18 cellular contexts compared by ENCODE assay signal in the genomic region with DNA sequence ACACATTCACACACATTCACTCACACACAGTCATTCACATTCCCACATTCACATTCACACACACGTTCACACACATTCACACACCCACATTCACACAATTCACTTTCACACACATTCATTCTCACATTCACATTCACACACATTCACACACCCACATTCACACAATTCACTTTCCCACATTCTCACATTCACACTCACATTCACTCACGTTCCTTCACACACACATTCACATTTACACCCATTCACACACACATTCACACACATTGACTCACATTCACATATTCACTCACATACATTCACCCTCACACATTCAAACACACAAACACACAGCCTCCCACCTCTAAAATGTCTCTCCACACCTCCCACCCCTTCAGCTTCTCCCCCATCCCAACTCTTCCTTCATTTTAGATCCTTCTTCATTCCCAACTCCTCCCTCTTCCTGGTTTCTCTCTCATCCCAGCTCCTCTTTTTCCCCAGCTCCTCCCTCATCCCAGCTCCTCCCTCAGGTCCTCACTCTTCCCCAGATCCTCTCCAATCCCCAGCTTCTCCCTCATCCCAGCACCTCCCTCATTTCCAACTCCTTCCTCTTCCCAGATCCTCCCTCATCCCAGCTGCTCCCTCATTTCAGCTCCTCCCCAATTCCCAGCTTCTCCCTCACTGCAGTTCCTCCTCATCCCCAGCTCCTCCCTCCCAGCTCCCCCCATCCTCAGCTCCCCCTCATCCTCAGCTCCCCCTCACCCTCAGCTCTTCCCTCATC.
"Had no signal": no experiment of that assay in that cellular context is flagged by ENCODE, and none has a peak within 500 bp of the region (broad histone marks: within the 10 kb centered on the region; RNA-seq: fewer than 3 reads in every experiment).

No MANE protein-coding gene starts in this region.

- H3K27ac ChIP-seq: adrenal gland, coronary artery, esophagus squamous epithelium, left ventricle myocardium inferior, thoracic aorta, upper lobe of right lung had no signal

- H3K9me3 Mint-ChIP-seq: activated naive CD4-positive, alpha-beta T cell treated with anti-CD3 and anti-CD28 coated beads, Interleukin-2, amount 10 ng/mL, durations not matched to agents 7 days and 5 days; activated T-helper 2 cell treated with anti-CD3 and anti-CD28 coated beads, Interferon-gamma antibody, Interleukin-2, Interleukin-4, amounts not matched to agents 10 μg/mL and 5 μg/mL and 100 μg/mL, durations not matched to agents 14 hours and 24 hours and 36 hours; natural killer cell treated with Interleukin-12 subunit alpha and Interleukin-12 subunit beta and Interleukin-15 and Interleukin-18, amount 100 ng/mL, for 72 hours; T-cell had no signal

- H3K4me1 Mint-ChIP-seq: activated CD8-positive, alpha-beta memory T cell treated with anti-CD3 and anti-CD28 coated beads, Interleukin-2, amount 10 ng/mL, durations not matched to agents 7 days and 5 days; activated naive CD4-positive, alpha-beta T cell treated with anti-CD3 and anti-CD28 coated beads, Interleukin-2, amount 10 ng/mL, durations not matched to agents 7 days and 5 days had no signal

- H3K27me3 Mint-ChIP-seq: activated CD8-positive, alpha-beta memory T cell treated with anti-CD3 and anti-CD28 coated beads, Interleukin-2, amount 10 ng/mL, durations not matched to agents 7 days and 5 days; natural killer cell treated with Interleukin-12 subunit alpha and Interleukin-12 subunit beta and Interleukin-15 and Interleukin-18, amount 100 ng/mL, for 72 hours had no signal

- H3K27me3 ChIP-seq: adrenal gland, upper lobe of right lung had no signal

- H3K4me3 ChIP-seq: adrenal gland, coronary artery, esophagus squamous epithelium, left ventricle myocardium inferior, thoracic aorta, upper lobe of right lung had no signal

- H3K4me1 ChIP-seq: adrenal gland, upper lobe of right lung had no signal

- H3K9me3 ChIP-seq: adrenal gland, esophagus squamous epithelium, left ventricle myocardium inferior, thoracic aorta, upper lobe of right lung had no signal

- ATAC-seq: activated CD8-positive, alpha-beta memory T cell treated with anti-CD3 and anti-CD28 coated beads, Interleukin-2, amount 10 ng/mL, durations not matched to agents 7 days and 5 days; natural killer cell treated with Interleukin-12 subunit alpha and Interleukin-12 subunit beta and Interleukin-15 and Interleukin-18, amount 100 ng/mL, for 72 hours; sciatic nerve; upper lobe of right lung had no signal

- DNase-seq: activated CD4-positive, alpha-beta T cell treated with anti-CD3 and anti-CD28 coated beads, Interleukin-2, amount 50 U/mL, for 48 hours; activated CD4-positive, CD25-positive, alpha-beta regulatory T cell treated with anti-CD3 and anti-CD28 coated beads, Interleukin-2, amount 50 U/mL, for 72 hours; activated CD8-positive, alpha-beta memory T cell treated with anti-CD3 and anti-CD28 coated beads, Interleukin-2, amount 10 ng/mL, durations not matched to agents 7 days and 5 days; activated naive CD4-positive, alpha-beta T cell treated with anti-CD3 and anti-CD28 coated beads, Interleukin-2, amount 10 ng/mL, durations not matched to agents 7 days and 5 days; activated T-cell treated with anti-CD3 and anti-CD28 coated beads, Interleukin-2, amount 50 U/mL, for 1 hour; adrenal gland; central memory CD4-positive, alpha-beta T cell; esophagus squamous epithelium; hypothalamus; left ventricle myocardium inferior; T-cell; T1000; upper lobe of right lung had no signal

- H3K4me3 Mint-ChIP-seq: activated CD8-positive, alpha-beta memory T cell treated with anti-CD3 and anti-CD28 coated beads, Interleukin-2, amount 10 ng/mL, durations not matched to agents 7 days and 5 days; activated naive CD4-positive, alpha-beta T cell treated with anti-CD3 and anti-CD28 coated beads, Interleukin-2, amount 10 ng/mL, durations not matched to agents 7 days and 5 days; natural killer cell treated with Interleukin-12 subunit alpha and Interleukin-12 subunit beta and Interleukin-15 and Interleukin-18, amount 100 ng/mL, for 72 hours; T-cell had no signal

- H3K27ac Mint-ChIP-seq: activated CD8-positive, alpha-beta memory T cell treated with anti-CD3 and anti-CD28 coated beads, Interleukin-2, amount 10 ng/mL, durations not matched to agents 7 days and 5 days; activated naive CD4-positive, alpha-beta T cell treated with anti-CD3 and anti-CD28 coated beads, Interleukin-2, amount 10 ng/mL, durations not matched to agents 7 days and 5 days; activated T-helper 2 cell treated with anti-CD3 and anti-CD28 coated beads, Interferon-gamma antibody, Interleukin-2, Interleukin-4, amounts not matched to agents 10 μg/mL and 5 μg/mL and 100 μg/mL, durations not matched to agents 14 hours and 24 hours and 36 hours; natural killer cell treated with Interleukin-12 subunit alpha and Interleukin-12 subunit beta and Interleukin-15 and Interleukin-18, amount 100 ng/mL, for 72 hours; T-cell had no signal

- H3K36me3 Mint-ChIP-seq: activated CD8-positive, alpha-beta memory T cell treated with anti-CD3 and anti-CD28 coated beads, Interleukin-2, amount 10 ng/mL, durations not matched to agents 7 days and 5 days; activated naive CD4-positive, alpha-beta T cell treated with anti-CD3 and anti-CD28 coated beads, Interleukin-2, amount 10 ng/mL, durations not matched to agents 7 days and 5 days; natural killer cell treated with Interleukin-12 subunit alpha and Interleukin-12 subunit beta and Interleukin-15 and Interleukin-18, amount 100 ng/mL, for 72 hours; T-cell had no signal

- H3K36me3 ChIP-seq: adrenal gland, esophagus squamous epithelium, left ventricle myocardium inferior, thoracic aorta, upper lobe of right lung had no signal
